13 cellular contexts compared by ENCODE assay signal in the genomic region with DNA sequence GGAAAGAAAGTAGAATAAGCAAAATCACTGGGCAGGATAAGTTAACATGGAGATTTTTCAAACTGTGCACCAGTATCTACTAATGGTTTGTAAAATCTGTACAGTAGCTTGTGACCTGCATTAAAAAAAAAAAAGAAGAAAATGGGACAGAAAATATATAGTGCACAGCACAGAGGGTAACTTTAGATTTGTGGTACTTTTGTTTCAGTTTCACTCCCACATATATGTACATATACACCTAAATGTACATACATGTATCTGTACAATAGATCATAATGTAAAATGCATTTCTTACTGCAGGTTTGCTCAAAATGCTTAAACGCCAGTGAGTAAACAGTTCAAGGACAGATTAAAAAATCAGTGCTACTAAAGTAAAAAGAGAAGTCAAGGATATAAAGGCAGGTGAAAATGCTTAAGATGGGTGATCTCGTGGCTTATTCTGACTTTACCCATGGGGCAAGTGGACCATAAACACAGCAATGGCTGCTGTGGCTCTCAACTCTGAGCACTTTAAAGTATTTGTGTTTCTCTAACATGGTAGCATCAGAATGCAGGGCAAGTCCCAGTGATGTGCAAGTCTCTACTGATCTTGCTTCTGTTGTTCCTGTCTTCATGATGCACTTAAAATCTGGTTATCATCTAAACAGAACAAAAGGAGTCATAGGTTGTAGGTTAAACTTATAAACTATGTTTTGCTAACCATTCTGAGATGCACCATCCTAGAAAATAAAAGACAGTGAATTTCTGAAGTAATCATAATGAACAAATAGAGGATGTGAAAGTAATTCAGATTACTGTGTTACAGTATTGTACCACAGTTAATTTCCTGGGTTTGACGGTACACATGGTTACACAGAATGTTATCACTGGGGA.
A peak's percentile ranks its signal among the peaks of the same experiment; 100 is the strongest.
DNase-seq lines count a peak whose midpoint lies in the region; ATAC-seq and TF ChIP-seq lines count a peak whose summit lies in the region.
"Had no signal": no experiment of that assay in that cellular context is flagged by ENCODE, and none has a peak within 500 bp of the region (broad histone marks: within the 10 kb centered on the region; RNA-seq: fewer than 3 reads in every experiment).

No MANE protein-coding gene starts in this region.

- intact Hi-C loops in vagina (cut with DNase I) = no loop called here

- no peaks in the 10 kb centered on the region for H3K9me3 ChIP-seq in vagina
- H3K9me3 ChIP-seq: neutrophil had no signal

- TF ChIP-seq CTCF in vagina (IDR thresholded peaks at IDR 0.05) = no peak

- H3K4me3 ChIP-seq in vagina = no peak overlapping the region

- H3K27me3 ChIP-seq in vagina = no peaks in the 10 kb centered on the region
- H3K27me3 ChIP-seq: neutrophil had no signal

- peaks cover 7% of the 10 kb centered on the region for H3K4me1 ChIP-seq in vagina

- H3K27ac ChIP-seq in vagina = no peak overlapping the region
- H3K27ac ChIP-seq: neutrophil had no signal

- DNase-seq in NOMO-1 treated with dmso at 0.1 percent for 144 hours (lab: John Stamatoyannopoulos, UW; ENCODE audit: unreplicated experiment) (peak; percentile 34), vagina (ENCODE audit: extremely low spot score in 2 of 2) (no peak), OCI-M2 (lab: John Stamatoyannopoulos, UW; ENCODE audit: unreplicated experiment) (no peak), NCI-H1105 (lab: John Stamatoyannopoulos, UW) (no peak)
- DNase-seq in activated CD4-positive, alpha-beta T cell treated with anti-CD3 and anti-CD28 coated beads, Interleukin-2, amount 50 U/mL, for 48 hours = no peak
- DNase-seq: activated naive CD4-positive, alpha-beta T cell treated with anti-CD3 and anti-CD28 coated beads, Interleukin-2, amount 10 ng/mL, durations not matched to agents 7 days and 5 days; C1 segment of cervical spinal cord; effector CD8-positive, alpha-beta T cell had no signal

- no peaks in the 10 kb centered on the region for H3K36me3 ChIP-seq in vagina
- H3K36me3 ChIP-seq: neutrophil had no signal

- TF ChIP-seq POLR2A in vagina (IDR thresholded peaks at IDR 0.05) = no peak

- ATAC-seq in GM18499 (IDR thresholded peaks at IDR 0.05; ENCODE audit: insufficient read depth, unreplicated experiment) (peak; percentile 99), GM21367 (IDR thresholded peaks at IDR 0.05; ENCODE audit: unreplicated experiment) (peak; percentile 94), HG03060 (IDR thresholded peaks at IDR 0.05; ENCODE audit: low read depth, unreplicated experiment) (peak; percentile 96)
- ATAC-seq: WTC11 had no signal
